ENCODE assay signal across 8 cellular contexts in the genomic region with DNA sequence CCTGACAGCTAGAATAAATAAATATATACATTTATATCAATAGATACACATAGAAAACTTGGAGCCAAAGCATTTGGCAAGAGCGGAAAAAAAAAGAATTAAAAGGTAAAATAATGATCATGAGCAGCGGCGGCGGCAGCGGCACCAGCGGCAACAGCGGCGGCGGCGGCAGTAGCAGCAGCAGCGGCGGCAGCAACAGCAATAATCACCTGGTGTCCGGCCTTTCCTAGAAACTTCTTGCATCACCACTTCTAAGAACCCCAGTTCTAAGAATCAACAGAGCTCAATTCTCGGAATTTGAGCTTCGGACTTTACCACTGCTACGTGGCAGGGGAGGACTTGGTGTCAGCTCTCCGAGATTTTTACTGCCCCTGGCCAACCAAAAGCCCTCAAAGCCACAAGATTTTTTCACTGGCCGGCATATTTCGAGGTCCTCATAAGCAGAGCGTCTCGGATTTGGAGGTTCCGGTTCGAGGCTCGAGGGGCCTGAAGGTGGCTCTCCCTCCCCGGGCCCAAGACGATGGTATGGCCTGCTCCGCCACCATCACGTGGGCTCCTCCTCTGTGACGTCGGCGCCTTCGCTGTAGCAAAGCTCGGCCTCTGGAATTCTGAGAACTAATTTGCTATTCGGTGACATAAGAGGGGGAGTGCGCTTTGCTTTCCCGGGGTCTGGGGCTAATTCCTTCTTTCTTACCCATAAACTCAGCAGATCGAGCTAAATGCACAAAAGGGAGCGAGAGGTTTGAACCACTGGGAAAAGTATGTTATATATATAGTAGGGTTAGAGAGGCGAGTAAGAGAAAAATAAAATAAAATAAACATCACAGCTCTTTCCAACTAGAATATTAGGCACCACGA. TPM values are rescaled to one million over a fixed set of nuclear protein-coding genes. Genes with fewer than 3 reads are reported as not detected.
DNase-seq lines count a peak whose midpoint lies in the region; ATAC-seq, FAIRE-seq and TF ChIP-seq lines count a peak whose summit lies in the region.

A gene (minus strand): TSS at position 268 of the 858 bp plus-strand sequence. CDS start 11,775 bp downstream, outside the sequence.

- in situ Hi-C loops in transverse colon (cut with MboI; ENCODE audit: low pct_ligation_motif_present in 1 of 4, low pct_unique_long_range_greater_than_20kb in 1 of 4, low sequenced_read_pairs in 3 of 4), result loop anchor here (10.0 to 25.0 kb wide), 7 partner anchors 409 to 1392 kb away; a partner anchor contains a TSS

- intact Hi-C loops in pancreas (cut with DNase I), result loop anchor here in 1 of 3 donors (10.0 kb wide), 2 partner anchors 299 to 549 kb away; no protein-coding TSS in a partner anchor
- intact Hi-C loops in transverse colon (cut with DNase I; ENCODE audit: low total_unique reads), result loop anchor here (5.0 to 10.0 kb wide), 2 partner anchors 159 to 307 kb away; no protein-coding TSS in a partner anchor

- ATAC-seq in HG02870 (IDR thresholded peaks at IDR 0.05; ENCODE audit: unreplicated experiment) (peak; percentile 73), pancreas (peak; percentile 63 to 78 (median 73))

- TF ChIP-seq POLR2A in transverse colon (IDR thresholded peaks at IDR 0.05), result peak; percentile 97

- WGBS in adipose tissue, 3 donors, result 0 to 1% (median 1%) methylated on average over 40 of the region's 40 CpGs
- WGBS in pancreas, 2 donors, result 0 to 1% methylated on average over 40 of the region's 40 CpGs
- WGBS in transverse colon (ENCODE audit: low coverage in 1 of 2), 2 donors, result 0% methylated on average over 17 to 40 of the region's 40 CpGs

- peak; percentile 96 for TF ChIP-seq EP300 in transverse colon (IDR thresholded peaks at IDR 0.05; ENCODE audit: low read depth)

- TF ChIP-seq CTCF in GM10266 (IDR thresholded peaks at IDR 0.05; ENCODE audit: control insufficient read depth, insufficient read depth, low read depth, missing control alignments), result no peak
- no peak for TF ChIP-seq CTCF in cardiac muscle cell (IDR thresholded peaks at IDR 0.05; ENCODE audit: low read depth, low read length)
- TF ChIP-seq CTCF in pancreas (IDR thresholded peaks at IDR 0.05), result no peak
- no peak for TF ChIP-seq CTCF in transverse colon (IDR thresholded peaks at IDR 0.05)

- peak; percentile 80 for DNase-seq in GM10266 (ENCODE audit: extremely low spot score)
- peak; percentile 59 for DNase-seq in NCI-H146 treated with DMSO at 0.1 percent for 48 hours (lab: John Stamatoyannopoulos, UW; ENCODE audit: unreplicated experiment)
- peak; percentile 71 to 96 (median 81) for DNase-seq in T-helper 1 cell
- peak; percentile 95 to 99 for DNase-seq in cardiac muscle cell (ENCODE audit: low read depth in 1 of 2, low spot score in 1 of 2)
- DNase-seq in pancreas, result peak; percentile 89 to 94 (median 92)
- peak; percentile 93 for DNase-seq in transverse colon

- H3K36me3 ChIP-seq in cardiac muscle cell (no peaks in the 10 kb centered on the region), pancreas (no peaks in the 10 kb centered on the region), transverse colon (no peaks in the 10 kb centered on the region)

- peak within 1 kb of the TSS; percentile 74 for H3K4me3 ChIP-seq in cardiac muscle cell
- peak within 1 kb of the TSS; percentile 56 to 80 (median 74) for H3K4me3 ChIP-seq in pancreas
- peak within 1 kb of the TSS; percentile 53 to 75 (median 67) for H3K4me3 ChIP-seq in transverse colon

- FAIRE-seq in pancreas (lab: Jason Lieb, UNC), result peak; percentile 76

- H3K27me3 ChIP-seq in cardiac muscle cell (no peaks in the 10 kb centered on the region), pancreas (no peaks in the 10 kb centered on the region), transverse colon (no peaks in the 10 kb centered on the region)

- H3K4me1 ChIP-seq in cardiac muscle cell (ENCODE audit: low read depth), result peaks cover 20% of the 10 kb centered on the region
- H3K4me1 ChIP-seq in pancreas, result peaks cover 10 to 31% (median 26%) of the 10 kb centered on the region in 3 donors
- peaks cover 5 to 57% (median 41%) of the 10 kb centered on the region in 4 donors for H3K4me1 ChIP-seq in transverse colon

- H3K27ac ChIP-seq in adipose tissue (ENCODE audit: low read depth, low read length), result peak within 1 kb of the TSS; percentile 96
- peak within 1 kb of the TSS; percentile 98 for H3K27ac ChIP-seq in cardiac muscle cell
- peak within 1 kb of the TSS; percentile 99 for H3K27ac ChIP-seq in pancreas
- peak within 1 kb of the TSS; percentile 91 to 99 (median 98) for H3K27ac ChIP-seq in transverse colon

- H3K9me3 ChIP-seq in cardiac muscle cell (ENCODE audit: low read depth), result no peaks in the 10 kb centered on the region
- no peaks in the 10 kb centered on the region for H3K9me3 ChIP-seq in pancreas
- H3K9me3 ChIP-seq in transverse colon, result no peaks in the 10 kb centered on the region

RNA-seq across cellular contexts. Expression of the gene that starts here (rescaled TPM):
- polyA plus RNA-seq in adipose tissue (100 to 1,000 TPM in 1 of 3 donors, 10 to 100 TPM in 2; 41.1 to 221 (median 96.3) TPM), cardiac muscle cell (3.6 and 4.9 TPM in 2 replicates), pancreas (10 to 100 TPM; 27.1 to 40.7 TPM)
- total RNA-seq in cardiac muscle cell (5.7 and 12.7 TPM in 2 replicates), pancreas (10 to 100 TPM; 19.0 to 48.1 (median 30.5) TPM), transverse colon (10 to 100 TPM; 18.7 to 65.5 (median 32.5) TPM)

Comparison
In these comparisons a context has a peak if more than half of its experiments do, and no peak if none do; other contexts are left out.
1. Peak in every context shown above with its lines: DNase-seq, ATAC-seq, H3K4me3 ChIP-seq and H3K27ac ChIP-seq.